Comparison of ENCODE assay signal across 8 cellular contexts in the genomic region with DNA sequence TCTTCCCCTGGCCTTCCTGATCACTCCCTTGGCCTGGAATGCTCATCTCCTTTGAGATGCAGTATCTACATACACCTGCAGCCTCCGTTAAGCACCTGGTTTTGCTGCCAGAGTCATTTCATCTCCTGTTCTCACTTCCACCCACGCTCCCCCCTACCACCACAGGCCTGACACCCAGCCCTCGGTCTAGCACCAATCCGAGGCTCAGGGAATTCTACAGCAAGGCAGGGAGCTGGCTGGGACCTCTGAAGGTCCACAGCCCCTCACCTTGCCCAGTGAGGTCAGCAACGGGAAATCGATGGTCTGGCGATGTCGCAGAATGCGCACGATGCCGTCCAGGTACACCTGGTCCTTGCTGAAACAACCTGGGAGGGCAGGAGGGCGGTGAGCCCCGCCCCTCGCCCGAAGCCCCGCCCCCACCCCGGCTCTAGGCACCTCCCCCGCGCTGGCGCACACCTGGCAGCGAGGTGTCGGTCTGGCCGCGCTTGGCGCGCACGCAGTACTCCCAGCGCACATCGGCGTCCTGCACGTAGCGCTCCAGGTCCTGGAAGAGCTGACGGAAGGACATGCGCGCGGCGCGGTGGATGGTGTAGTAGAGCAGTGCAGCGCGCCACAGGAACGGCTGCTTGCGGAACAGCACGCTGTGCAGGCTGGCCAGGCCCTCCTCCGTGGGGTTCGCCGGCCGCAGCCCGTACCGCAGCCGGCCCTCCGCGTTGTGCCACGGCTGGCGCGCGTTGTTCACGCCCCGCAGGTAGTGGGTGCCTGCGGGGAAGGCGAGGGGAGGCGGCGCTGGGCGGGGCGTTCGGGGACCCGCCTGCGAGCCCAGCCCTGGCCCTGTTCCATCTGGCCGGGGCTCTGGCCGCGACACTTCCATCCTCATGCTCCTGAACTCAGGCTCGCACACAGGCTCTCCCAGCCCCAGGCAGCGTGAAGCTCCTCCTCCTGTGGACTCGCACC. TPM values are rescaled to one million over a fixed set of nuclear protein-coding genes. Genes with fewer than 3 reads are reported as not detected.
DNase-seq lines count a peak whose midpoint lies in the region; ATAC-seq and TF ChIP-seq lines count a peak whose summit lies in the region.

No MANE protein-coding gene starts in this region.

- TF ChIP-seq CTCF in Caco-2 (IDR thresholded peaks at IDR 0.05; ENCODE audit: insufficient read depth in 1 of 2, low read depth in 1 of 2, low read length in 1 of 2, severe bottlenecking in 1 of 2, unreplicated experiment in 1 of 2) (peak in 1 of 2 experiments; percentile 7), transverse colon (IDR thresholded peaks at IDR 0.05) (peak in 2 of 5 experiments; percentile 12 to 46)

- no peak overlapping the region for H3K27ac ChIP-seq in effector memory CD4-positive, alpha-beta T cell (ENCODE audit: insufficient read depth, low read length, poor library complexity, severe bottlenecking)
- H3K27ac ChIP-seq in transverse colon = peak overlapping the region; percentile 63 to 93 (median 82)

- H3K4me3 Mint-ChIP-seq in Caco-2 (ENCODE audit: unreplicated experiment) = peak overlapping the region; percentile 74
- H3K4me3 Mint-ChIP-seq in activated CD4-positive, alpha-beta T cell treated with anti-CD3 and anti-CD28 coated beads, Interleukin-2, amount 10 ng/mL, durations not matched to agents 7 days and 5 days = peak overlapping the region; percentile 52
- H3K4me3 Mint-ChIP-seq in memory B cell = peak overlapping the region; percentile 80

- H3K36me3 Mint-ChIP-seq in Caco-2 (ENCODE audit: insufficient read depth, unreplicated experiment) (peaks cover 31% of the 10 kb centered on the region), memory B cell (no peaks in the 10 kb centered on the region)
- peaks cover 6% of the 10 kb centered on the region for H3K36me3 Mint-ChIP-seq in activated CD4-positive, alpha-beta T cell treated with anti-CD3 and anti-CD28 coated beads, Interleukin-2, amount 10 ng/mL, durations not matched to agents 7 days and 5 days (ENCODE audit: low read depth)

- H3K27me3 Mint-ChIP-seq in Caco-2 (ENCODE audit: insufficient read depth, unreplicated experiment) (no peaks in the 10 kb centered on the region), memory B cell (peaks cover 25% of the 10 kb centered on the region)
- H3K27me3 Mint-ChIP-seq in activated CD4-positive, alpha-beta T cell treated with anti-CD3 and anti-CD28 coated beads, Interleukin-2, amount 10 ng/mL, durations not matched to agents 7 days and 5 days = peaks cover 20% of the 10 kb centered on the region

- DNase-seq in Caco-2 (peak; percentile 95 to 96), NCI-H1105 (lab: John Stamatoyannopoulos, UW) (peak; percentile 85), memory B cell (ENCODE audit: low spot score in 2 of 2) (no peak), transverse colon (peak; percentile 87)
- DNase-seq in activated CD4-positive, alpha-beta T cell treated with anti-CD3 and anti-CD28 coated beads, Interleukin-2, amount 10 ng/mL, durations not matched to agents 7 days and 5 days = peak; percentile 67
- peak; percentile 53 to 59 (median 59) for DNase-seq in effector memory CD4-positive, alpha-beta T cell

- POLR2A ChIA-PET in Caco-2 (lab: Charles Lee) = interaction anchor here (0.6 to 0.7 kb wide), 2 partner anchors 224 to 539 kb away, joined by 5 to 6 read pairs; no protein-coding TSS in a partner anchor
- POLR2A ChIA-PET in activated CD4-positive, alpha-beta T cell treated with anti-CD3 and anti-CD28 coated beads, Interleukin-2, amount 10 ng/mL, durations not matched to agents 7 days and 5 days (lab: Charles Lee) = no interaction called here

- H3K27ac Mint-ChIP-seq in Caco-2 (ENCODE audit: unreplicated experiment) = peak overlapping the region; percentile 53
- no peak overlapping the region for H3K27ac Mint-ChIP-seq in activated CD4-positive, alpha-beta T cell treated with anti-CD3 and anti-CD28 coated beads, Interleukin-2, amount 10 ng/mL, durations not matched to agents 7 days and 5 days
- no peak overlapping the region for H3K27ac Mint-ChIP-seq in memory B cell

- no peaks in the 10 kb centered on the region for H3K36me3 ChIP-seq in Caco-2 (ENCODE audit: control insufficient read depth, insufficient read depth, low read length)
- H3K36me3 ChIP-seq in effector memory CD4-positive, alpha-beta T cell (ENCODE audit: control insufficient read depth, insufficient read depth, low read length) = no peaks in the 10 kb centered on the region
- no peaks in the 10 kb centered on the region for H3K36me3 ChIP-seq in transverse colon

- H3K9me3 ChIP-seq in Caco-2 (no peaks in the 10 kb centered on the region), transverse colon (no peaks in the 10 kb centered on the region)
- H3K9me3 ChIP-seq in effector memory CD4-positive, alpha-beta T cell (ENCODE audit: control insufficient read depth, low read length) = no peaks in the 10 kb centered on the region

- H3K4me3 ChIP-seq in Caco-2 (ENCODE audit: low read depth, low read length) = peak overlapping the region; percentile 72
- peak overlapping the region; percentile 42 for H3K4me3 ChIP-seq in effector memory CD4-positive, alpha-beta T cell (ENCODE audit: insufficient read depth, low read depth, low read length, poor library complexity, severe bottlenecking)
- peak overlapping the region; percentile 16 to 49 (median 40) for H3K4me3 ChIP-seq in transverse colon

- in situ Hi-C loops in transverse colon (cut with MboI; ENCODE audit: low pct_ligation_motif_present in 1 of 4, low pct_unique_long_range_greater_than_20kb in 1 of 4, low sequenced_read_pairs in 3 of 4) = no loop called here

- no peaks in the 10 kb centered on the region for H3K27me3 ChIP-seq in Caco-2 (replicated peaks; ENCODE audit: control insufficient read depth, insufficient read depth, low read length)
- no peaks in the 10 kb centered on the region for H3K27me3 ChIP-seq in effector memory CD4-positive, alpha-beta T cell (replicated peaks; ENCODE audit: control insufficient read depth, insufficient read depth, low read length, poor library complexity, severe bottlenecking)
- H3K27me3 ChIP-seq in transverse colon = no peaks in the 10 kb centered on the region

- no peak for TF ChIP-seq EP300 in transverse colon (IDR thresholded peaks at IDR 0.05; ENCODE audit: low read depth)

- H3K4me1 Mint-ChIP-seq in Caco-2 (ENCODE audit: low read depth, unreplicated experiment) (peaks cover 28% of the 10 kb centered on the region), memory B cell (peaks cover 18% of the 10 kb centered on the region)
- peaks cover 44% of the 10 kb centered on the region for H3K4me1 Mint-ChIP-seq in activated CD4-positive, alpha-beta T cell treated with anti-CD3 and anti-CD28 coated beads, Interleukin-2, amount 10 ng/mL, durations not matched to agents 7 days and 5 days

- ATAC-seq in memory B cell (ENCODE audit: low read depth) (peak; percentile 61), GM18873 (IDR thresholded peaks at IDR 0.05; ENCODE audit: low FRiP score, unreplicated experiment) (no peak), GM21528 (IDR thresholded peaks at IDR 0.05; ENCODE audit: low FRiP score, unreplicated experiment) (no peak)

- CTCF ChIA-PET in Caco-2 (lab: Charles Lee) = interaction anchor here (0.6 to 1.0 kb wide), 7 partner anchors 8 to 193 kb away, joined by 3 to 8 read pairs (median 4); partner anchors contain the start of genes NOL3 and TMEM208
- CTCF ChIA-PET in activated CD4-positive, alpha-beta T cell treated with anti-CD3 and anti-CD28 coated beads, Interleukin-2, amount 10 ng/mL, durations not matched to agents 7 days and 5 days (lab: Charles Lee) = interaction anchor here (0.6 to 11.2 kb wide), 8 partner anchors 7 to 224 kb away, joined by 3 to 137 read pairs (median 6); partner anchors contain the start of genes FBXL8, HSF4, MATCAP1 and TRADD

- TF ChIP-seq POLR2A in transverse colon (IDR thresholded peaks at IDR 0.05) = peak; percentile 67

- intact Hi-C loops in Caco-2 (cut with micrococcal nuclease; ENCODE audit: unreplicated experiment) = loop anchor here (1.0 kb wide), 1 partner anchor 8 kb away; the partner anchor contains the start of gene NOL3
- intact Hi-C loops in transverse colon (cut with DNase I; ENCODE audit: low total_unique reads) = no loop called here

- H3K9me3 Mint-ChIP-seq in Caco-2 (ENCODE audit: unreplicated experiment) = no peaks in the 10 kb centered on the region
- H3K9me3 Mint-ChIP-seq in activated CD4-positive, alpha-beta T cell treated with anti-CD3 and anti-CD28 coated beads, Interleukin-2, amount 10 ng/mL, durations not matched to agents 7 days and 5 days = no peaks in the 10 kb centered on the region
- no peaks in the 10 kb centered on the region for H3K9me3 Mint-ChIP-seq in memory B cell

- peaks cover 22% of the 10 kb centered on the region for H3K4me1 ChIP-seq in Caco-2
- H3K4me1 ChIP-seq in effector memory CD4-positive, alpha-beta T cell (ENCODE audit: control insufficient read depth, insufficient read depth, low read length, poor library complexity, severe bottlenecking) = peaks cover 26% of the 10 kb centered on the region
- H3K4me1 ChIP-seq in transverse colon = peaks cover 31 to 45% (median 35%) of the 10 kb centered on the region in 4 donors

- BruUV-seq in Caco-2 (replicated peaks; lab: Mats Ljungman, UMichigan) = no TSS peak

- WGBS in transverse colon (ENCODE audit: low coverage in 1 of 2), 2 donors = 4 to 50% methylated on average over 2 to 62 of the region's 73 CpGs

RNA-seq across cellular contexts. Expression of gene MATCAP1, which starts 5.7 kb away (rescaled TPM):
- total RNA-seq in Caco-2 (2022) (22.2 and 28.6 TPM in 2 replicates), transverse colon (100 to 1,000 TPM in 1 of 4 donors, 10 to 100 TPM in 3; 27.6 to 220 (median 32.5) TPM)
- total RNA-seq in activated CD4-positive, alpha-beta T cell treated with anti-CD3 and anti-CD28 coated beads, Interleukin-2, amount 10 ng/mL, durations not matched to agents 7 days and 5 days = 10 to 100 TPM; 47.5 to 51.4 TPM

RNA-seq across cellular contexts. Expression of gene NOL3, which starts 7.7 kb away (rescaled TPM):
- total RNA-seq in Caco-2 (2022) (17.4 and 22.4 TPM in 2 replicates), transverse colon (10 to 100 TPM; 39.5 to 65.9 (median 41.2) TPM)
- 10 to 100 TPM in 1 of 2 experiments, 1 to 10 TPM in 1; 8.9 to 13.3 TPM for total RNA-seq in activated CD4-positive, alpha-beta T cell treated with anti-CD3 and anti-CD28 coated beads, Interleukin-2, amount 10 ng/mL, durations not matched to agents 7 days and 5 days

RNA-seq across cellular contexts. Expression of gene EXOC3L1, which starts 11.9 kb away (rescaled TPM):
- total RNA-seq in Caco-2 (2022) (0.61 and 0.72 TPM in 2 replicates), transverse colon (1 to 10 TPM in 2 of 4 donors, not detected in 2; 3.0 to 6.7 TPM)
- not detected for total RNA-seq in activated CD4-positive, alpha-beta T cell treated with anti-CD3 and anti-CD28 coated beads, Interleukin-2, amount 10 ng/mL, durations not matched to agents 7 days and 5 days

RNA-seq across cellular contexts. Expression of gene HSF4, which starts 13.5 kb away (rescaled TPM):
- 39.4 and 52.0 TPM in 2 replicates for total RNA-seq in Caco-2 (2022)
- 10 to 100 TPM; 49.6 to 58.1 TPM for total RNA-seq in activated CD4-positive, alpha-beta T cell treated with anti-CD3 and anti-CD28 coated beads, Interleukin-2, amount 10 ng/mL, durations not matched to agents 7 days and 5 days
- 100 to 1,000 TPM in 1 of 4 donors, 10 to 100 TPM in 3; 29.5 to 136 (median 76.6) TPM for total RNA-seq in transverse colon

RNA-seq across cellular contexts. Expression of gene E2F4, which starts 13.9 kb away (rescaled TPM):
- total RNA-seq in Caco-2 (2022) (113 and 115 TPM in 2 replicates), transverse colon (100 to 1,000 TPM in 3 of 4 donors, 10 to 100 TPM in 1; 97.5 to 224 (median 159) TPM)
- total RNA-seq in activated CD4-positive, alpha-beta T cell treated with anti-CD3 and anti-CD28 coated beads, Interleukin-2, amount 10 ng/mL, durations not matched to agents 7 days and 5 days = 100 to 1,000 TPM; 114 to 120 TPM

Comparison
In these comparisons a context has a peak if more than half of its experiments do, and no peak if none do; other contexts are left out.
1. DNase-seq: peak in Caco-2 (2 of 2), NCI-H1105 (single experiment), activated CD4-positive, alpha-beta T cell treated with anti-CD3 and anti-CD28 coated beads, Interleukin-2, amount 10 ng/mL, durations not matched to agents 7 days and 5 days (single experiment), effector memory CD4-positive, alpha-beta T cell (3 of 3) and transverse colon (single experiment); none in memory B cell (0 of 2).
2. Peak in every context shown above with its lines, with median percentiles within 50 percentile points of each other: H3K4me3 ChIP-seq and H3K4me3 Mint-ChIP-seq.